ENCODE assay signal across 16 cellular contexts in the genomic region with DNA sequence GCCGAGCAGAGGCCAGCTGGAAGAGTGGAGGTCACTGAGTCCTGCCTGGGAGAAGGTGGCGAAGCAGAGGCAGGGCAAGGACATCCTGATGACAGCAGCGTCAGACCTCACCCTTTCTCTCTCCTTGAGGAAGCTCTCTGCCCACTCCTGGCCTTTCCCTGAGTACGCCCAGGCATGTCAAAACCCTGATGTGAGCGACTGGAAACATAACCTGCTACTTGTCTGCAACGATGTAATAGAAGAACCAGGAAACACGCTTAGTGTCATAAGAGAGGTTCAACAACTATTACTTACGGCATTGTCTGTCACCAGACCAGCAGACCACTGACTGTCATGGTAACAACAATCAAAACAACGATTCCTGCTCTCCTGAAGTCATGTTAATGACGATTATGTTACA.
"Had no signal": no experiment of that assay in that cellular context is flagged by ENCODE, and none has a peak within 500 bp of the region (broad histone marks: within the 10 kb centered on the region; RNA-seq: fewer than 3 reads in every experiment).

No MANE protein-coding gene starts in this region.

- H3K4me1 Mint-ChIP-seq: activated CD4-positive, alpha-beta T cell treated with anti-CD3 and anti-CD28 coated beads, Interleukin-2, amount 10 ng/mL, durations not matched to agents 24 days and 14 days; naive thymus-derived CD4-positive, alpha-beta T cell; stimulated activated effector memory CD8-positive, alpha-beta T cell treated with anti-CD3 and anti-CD28 coated beads, Interleukin-12 subunit alpha, Interleukin-12 subunit beta, amount 100 ng/mL, for 72 hours had no signal

- H3K9me3 Mint-ChIP-seq: activated CD4-positive, alpha-beta T cell treated with anti-CD3 and anti-CD28 coated beads, Interleukin-2, amount 10 ng/mL, durations not matched to agents 24 days and 14 days had no signal

- H3K27me3 Mint-ChIP-seq: activated CD4-positive, alpha-beta T cell treated with anti-CD3 and anti-CD28 coated beads, Interleukin-2, amount 10 ng/mL, durations not matched to agents 24 days and 14 days; activated naive CD8-positive, alpha-beta T cell had no signal

- H3K4me3 ChIP-seq: esophagus muscularis mucosa, hepatocyte, mucosa of descending colon had no signal

- ATAC-seq: activated CD8-positive, alpha-beta T cell treated with anti-CD3 and anti-CD28 coated beads, Interleukin-2, amount 10 ng/mL, durations not matched to agents 7 days and 5 days; left lobe of liver; mucosa of descending colon; naive thymus-derived CD4-positive, alpha-beta T cell; stimulated activated effector memory CD8-positive, alpha-beta T cell treated with anti-CD3 and anti-CD28 coated beads, Interleukin-12 subunit alpha, Interleukin-12 subunit beta, amount 100 ng/mL, for 72 hours had no signal

- H3K27ac Mint-ChIP-seq: activated CD4-positive, alpha-beta T cell treated with anti-CD3 and anti-CD28 coated beads, Interleukin-2, amount 10 ng/mL, durations not matched to agents 24 days and 14 days; activated CD8-positive, alpha-beta T cell treated with anti-CD3 and anti-CD28 coated beads, Interleukin-2, amount 10 ng/mL, durations not matched to agents 7 days and 5 days; activated naive CD8-positive, alpha-beta T cell; naive thymus-derived CD4-positive, alpha-beta T cell; stimulated activated effector memory CD8-positive, alpha-beta T cell treated with anti-CD3 and anti-CD28 coated beads, Interleukin-12 subunit alpha, Interleukin-12 subunit beta, amount 100 ng/mL, for 72 hours had no signal

- H3K4me3 Mint-ChIP-seq: activated CD4-positive, alpha-beta T cell treated with anti-CD3 and anti-CD28 coated beads, Interleukin-2, amount 10 ng/mL, durations not matched to agents 24 days and 14 days; activated CD8-positive, alpha-beta T cell treated with anti-CD3 and anti-CD28 coated beads, Interleukin-2, amount 10 ng/mL, durations not matched to agents 7 days and 5 days; activated naive CD8-positive, alpha-beta T cell; naive thymus-derived CD4-positive, alpha-beta T cell; stimulated activated effector memory CD8-positive, alpha-beta T cell treated with anti-CD3 and anti-CD28 coated beads, Interleukin-12 subunit alpha, Interleukin-12 subunit beta, amount 100 ng/mL, for 72 hours had no signal

- DNase-seq: activated CD4-positive, alpha-beta T cell treated with anti-CD3 and anti-CD28 coated beads, Interleukin-2, amount 10 ng/mL, durations not matched to agents 24 days and 14 days; activated CD4-positive, CD25-positive, alpha-beta regulatory T cell; activated CD8-positive, alpha-beta T cell treated with anti-CD3 and anti-CD28 coated beads, Interleukin-2, amount 10 ng/mL, durations not matched to agents 7 days and 5 days; activated gamma-delta T cell treated with Interleukin-2 at 50 U/mL for 16 hours; amniotic stem cell; islet precursor cell; mammary epithelial cell; mucosa of descending colon; naive thymus-derived CD4-positive, alpha-beta T cell; retina had no signal

- H3K9me3 ChIP-seq: esophagus muscularis mucosa, mucosa of descending colon, neutrophil had no signal

- H3K36me3 Mint-ChIP-seq: activated naive CD8-positive, alpha-beta T cell; stimulated activated effector memory CD8-positive, alpha-beta T cell treated with anti-CD3 and anti-CD28 coated beads, Interleukin-12 subunit alpha, Interleukin-12 subunit beta, amount 100 ng/mL, for 72 hours had no signal

- H3K4me2 ChIP-seq: hepatocyte had no signal

- H3K36me3 ChIP-seq: esophagus muscularis mucosa, neutrophil had no signal

- H2AFZ ChIP-seq: hepatocyte had no signal

- H3K79me2 ChIP-seq: hepatocyte had no signal

- H3K27me3 ChIP-seq: esophagus muscularis mucosa, neutrophil had no signal

- H3K27ac ChIP-seq: esophagus muscularis mucosa, hepatocyte, neutrophil had no signal
